14 cellular contexts compared by ENCODE assay signal in the genomic region with DNA sequence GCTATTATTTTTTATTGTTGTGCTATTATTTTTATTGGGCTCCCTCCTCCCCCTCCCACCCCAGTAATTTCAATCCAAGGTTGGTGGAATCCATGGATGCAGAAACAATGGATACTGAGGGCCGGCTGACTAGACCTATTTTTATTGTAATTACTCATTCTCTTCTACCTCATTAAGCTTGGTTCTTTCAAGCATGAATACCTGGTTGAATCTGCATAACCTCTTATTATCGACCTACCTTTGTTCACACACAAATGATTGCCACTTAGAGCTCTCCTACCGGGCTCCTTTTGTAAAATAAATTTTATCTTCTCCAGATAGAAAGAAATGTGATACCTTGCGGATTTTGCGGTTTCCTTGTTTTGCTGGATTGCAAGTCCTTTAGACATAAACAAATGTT. TPM values are rescaled to one million over a fixed set of nuclear protein-coding genes. Genes with fewer than 3 reads are reported as not detected.
DNase-seq lines count a peak whose midpoint lies in the region; ATAC-seq and TF ChIP-seq lines count a peak whose summit lies in the region.
"Had no signal": no experiment of that assay in that cellular context is flagged by ENCODE, and none has a peak within 500 bp of the region (broad histone marks: within the 10 kb centered on the region; RNA-seq: fewer than 3 reads in every experiment).

No MANE protein-coding gene starts in this region.

- intact Hi-C loops in MCF 10A (cut with micrococcal nuclease) (loop anchor here (5.0 kb wide), 2 partner anchors 164 to 429 kb away; partner anchors contain the start of gene ANKRD28), breast epithelium (cut with DNase I; ENCODE audit: low total_unique reads) (no loop called here), vagina (cut with DNase I) (loop anchor here (10.0 kb wide), 1 partner anchor 182 kb away; no protein-coding TSS in a partner anchor), heart right ventricle (cut with DNase I) (loop anchor here in 9 of 10 donors (5.0 to 10.0 kb wide), 9 partner anchors 52 to 622 kb away; partner anchors contain the start of genes ANKRD28 (in 1 of the 9) and GALNT15 (in 1 of the 9))

- H3K27me3 ChIP-seq in breast epithelium (no peaks in the 10 kb centered on the region), layer of hippocampus (ENCODE audit: control insufficient read depth, insufficient read depth, low read length) (no peaks in the 10 kb centered on the region), vagina (no peaks in the 10 kb centered on the region), heart right ventricle (no peaks in the 10 kb centered on the region)
- H3K27me3 ChIP-seq: colonic mucosa, foreskin keratinocyte had no signal

- TF ChIP-seq POLR2A in breast epithelium (IDR thresholded peaks at IDR 0.05) (no peak), vagina (IDR thresholded peaks at IDR 0.05) (no peak)

- no peak overlapping the region for H3K4me3 ChIP-seq in breast epithelium
- H3K4me3 ChIP-seq in vagina, result no peak overlapping the region
- no peak overlapping the region for H3K4me3 ChIP-seq in heart right ventricle
- H3K4me3 ChIP-seq: colonic mucosa, left ventricle myocardium inferior had no signal

- H3K9me3 ChIP-seq in breast epithelium, result no peaks in the 10 kb centered on the region
- no peaks in the 10 kb centered on the region for H3K9me3 ChIP-seq in vagina
- no peaks in the 10 kb centered on the region for H3K9me3 ChIP-seq in heart right ventricle
- H3K9me3 ChIP-seq: colonic mucosa, left ventricle myocardium inferior had no signal

- CTCF ChIA-PET in MCF 10A (lab: Yijun Ruan, JAX), result interaction anchor here (1.0 to 2.0 kb wide), 3 partner anchors 13 to 178 kb away, joined by 3 to 8 read pairs (median 4); no protein-coding TSS in a partner anchor

- no peaks in the 10 kb centered on the region for H3K36me3 Mint-ChIP-seq in MCF 10A (ENCODE audit: insufficient read depth, unreplicated experiment)

- no peak overlapping the region for H3K27ac ChIP-seq in breast epithelium
- peak overlapping the region; percentile 84 for H3K27ac ChIP-seq in VCaP
- H3K27ac ChIP-seq in layer of hippocampus (ENCODE audit: low read depth, low read length), result peak overlapping the region; percentile 69
- H3K27ac ChIP-seq in vagina, result peak overlapping the region; percentile 88
- H3K27ac ChIP-seq in heart right ventricle, result peak overlapping the region in 1 of 10 donors; percentile 78
- H3K27ac ChIP-seq: colonic mucosa, foreskin keratinocyte had no signal

- POLR2A ChIA-PET in MCF 10A (lab: Yijun Ruan, JAX), result interaction anchor here (1.5 to 5.2 kb wide), 3 partner anchors 13 to 225 kb away, joined by 5 to 51 read pairs (median 9); no protein-coding TSS in a partner anchor

- no peak for ATAC-seq in heart right ventricle
- ATAC-seq: foreskin keratinocyte had no signal

- DNase-seq in MCF 10A (ENCODE audit: unreplicated experiment) (no peak), breast epithelium (ENCODE audit: low spot score in 2 of 2) (no peak), vagina (ENCODE audit: extremely low spot score in 2 of 2) (no peak), heart right ventricle (no peak), SIG-M5 (lab: John Stamatoyannopoulos, UW) (no peak)
- DNase-seq in stimulated activated CD4-positive, alpha-beta T cell treated with anti-CD3 and anti-CD28 coated beads, Interleukin-12 subunit alpha, Interleukin-12 subunit beta, amount 100 ng/mL, for 4 hours, result no peak
- DNase-seq: colonic mucosa; foreskin keratinocyte; left ventricle myocardium inferior; NCI-H1930; SHP77; stimulated activated CD4-positive, alpha-beta T cell treated with anti-CD3 and anti-CD28 coated beads, Interleukin-4, amount 100 ng/mL, for 1 hour had no signal

- peaks cover 53% of the 10 kb centered on the region for H3K4me1 Mint-ChIP-seq in MCF 10A (ENCODE audit: insufficient read depth, unreplicated experiment)

- no peaks in the 10 kb centered on the region for H3K36me3 ChIP-seq in breast epithelium
- no peaks in the 10 kb centered on the region for H3K36me3 ChIP-seq in vagina
- H3K36me3 ChIP-seq in heart right ventricle, result no peaks in the 10 kb centered on the region
- H3K36me3 ChIP-seq: colonic mucosa, left ventricle myocardium inferior had no signal

- no peaks in the 10 kb centered on the region for H3K9me3 Mint-ChIP-seq in MCF 10A (ENCODE audit: unreplicated experiment)

- H3K4me1 ChIP-seq in breast epithelium (peaks cover 0 to 7% of the 10 kb centered on the region in 2 donors), vagina (peaks cover 59% of the 10 kb centered on the region), heart right ventricle (peaks cover 0 to 72% (median 51%) of the 10 kb centered on the region in 9 donors)
- H3K4me1 ChIP-seq: colonic mucosa had no signal

- peak overlapping the region; percentile 83 for H3K27ac Mint-ChIP-seq in MCF 10A (ENCODE audit: low read depth, unreplicated experiment)

- no peak overlapping the region for H3K4me3 Mint-ChIP-seq in MCF 10A (ENCODE audit: unreplicated experiment)

- TF ChIP-seq CTCF in MCF 10A (IDR thresholded peaks at IDR 0.05; ENCODE audit: unreplicated experiment), result no peak
- TF ChIP-seq CTCF in breast epithelium (IDR thresholded peaks at IDR 0.05), result no peak
- no peak for TF ChIP-seq CTCF in VCaP (conservative IDR thresholded peaks at IDR 0.05)
- TF ChIP-seq CTCF in vagina (IDR thresholded peaks at IDR 0.05), result no peak
- no peak for TF ChIP-seq CTCF in heart right ventricle (IDR thresholded peaks at IDR 0.05)

- no TSS peak for BruUV-seq in MCF 10A (replicated peaks; lab: Mats Ljungman, UMichigan)

- 85 to 89% methylated on average over 5 of the region's 5 CpGs for WGBS in heart right ventricle, 2 donors

- no peaks in the 10 kb centered on the region for H3K27me3 Mint-ChIP-seq in MCF 10A (ENCODE audit: insufficient read depth, unreplicated experiment)

RNA-seq across cellular contexts. Expression of gene BTD, which starts 31.6 kb away (rescaled TPM):
- total RNA-seq in MCF 10A (2022), result 5.9 and 7.2 TPM in 2 replicates
- total RNA-seq in breast epithelium, result 10 to 100 TPM; 30.2 to 89.8 (median 35.1) TPM
- 10.6 TPM for total RNA-seq in vagina
- 10 to 100 TPM in 8 of 10 donors, 1 to 10 TPM in 2; 8.8 to 17.2 (median 13.5) TPM for total RNA-seq in heart right ventricle
- 1 to 10 TPM; 4.8 to 8.3 TPM for polyA plus RNA-seq in heart right ventricle

RNA-seq across cellular contexts. Expression of gene HACL1, which starts 31.8 kb away (rescaled TPM):
- total RNA-seq in MCF 10A (2022) (19.6 and 21.0 TPM in 2 replicates), breast epithelium (10 to 100 TPM; 27.7 to 40.3 (median 28.8) TPM), vagina (8.1 TPM), heart right ventricle (10 to 100 TPM; 12.4 to 20.5 (median 14.1) TPM)
- 10 to 100 TPM in 1 of 2 donors, 1 to 10 TPM in 1; 7.5 to 11.1 TPM for polyA plus RNA-seq in heart right ventricle

Comparison
In these comparisons a context has a peak if more than half of its experiments do, and no peak if none do; other contexts are left out.
1. H3K27ac ChIP-seq: peak in VCaP (single experiment), layer of hippocampus (single experiment) and vagina (single experiment); none in breast epithelium (0 of 2).